ENCODE assay signal across 8 cellular contexts in genomic region chr6:155186052-155186658, GRCh38.
DNase-seq lines count a peak whose midpoint lies in the region; ATAC-seq and TF ChIP-seq lines count a peak whose summit lies in the region.

No MANE protein-coding gene starts in this region.

- peaks cover 2% of the 10 kb centered on the region for H3K27me3 Mint-ChIP-seq in activated naive CD8-positive, alpha-beta T cell treated with anti-CD3 and anti-CD28 coated beads, Interleukin-2, amount 10 ng/mL, durations not matched to agents 7 days and 5 days
- no peaks in the 10 kb centered on the region for H3K27me3 Mint-ChIP-seq in CD4-positive, alpha-beta T cell

- WGBS in sigmoid colon, 2 donors: 62 to 65% methylated on average over 6 of the region's 6 CpGs

- no peak overlapping the region for H3K27ac Mint-ChIP-seq in activated naive CD8-positive, alpha-beta T cell treated with anti-CD3 and anti-CD28 coated beads, Interleukin-2, amount 10 ng/mL, durations not matched to agents 7 days and 5 days
- no peak overlapping the region for H3K27ac Mint-ChIP-seq in CD4-positive, alpha-beta T cell

- TF ChIP-seq CTCF in GM12864 (IDR thresholded peaks at IDR 0.05; ENCODE audit: low read depth, low read length, missing control alignments): no peak
- no peak for TF ChIP-seq CTCF in OCI-LY1 (IDR thresholded peaks at IDR 0.05; ENCODE audit: low read length)
- no peak for TF ChIP-seq CTCF in sigmoid colon (IDR thresholded peaks at IDR 0.05)
- no peak for TF ChIP-seq CTCF in CD4-positive, alpha-beta T cell (IDR thresholded peaks at IDR 0.05)

- peak; percentile 58 for ATAC-seq in activated naive CD8-positive, alpha-beta T cell treated with anti-CD3 and anti-CD28 coated beads, Interleukin-2, amount 10 ng/mL, durations not matched to agents 7 days and 5 days (ENCODE audit: low read depth)
- ATAC-seq in CD4-positive, alpha-beta T cell (ENCODE audit: poor library complexity): no peak
- ATAC-seq in HG02642 (IDR thresholded peaks at IDR 0.05; ENCODE audit: poor library complexity, unreplicated experiment): no peak

- H3K36me3 ChIP-seq in OCI-LY1 (ENCODE audit: insufficient read depth, low read length): no peaks in the 10 kb centered on the region
- H3K36me3 ChIP-seq in sigmoid colon: no peaks in the 10 kb centered on the region
- no peaks in the 10 kb centered on the region for H3K36me3 ChIP-seq in Karpas-422 (ENCODE audit: insufficient read depth, low read length)

- CTCF ChIA-PET in CD4-positive, alpha-beta T cell (lab: Charles Lee): no interaction called here

- H4K20me1 ChIP-seq in OCI-LY1 (ENCODE audit: insufficient read depth, low read length) (no peaks in the 10 kb centered on the region), Karpas-422 (ENCODE audit: insufficient read depth, low read depth, low read length) (no peaks in the 10 kb centered on the region)

- TF ChIP-seq EP300 in sigmoid colon (IDR thresholded peaks at IDR 0.05): no peak

- TF ChIP-seq POLR2A in sigmoid colon (IDR thresholded peaks at IDR 0.05): no peak

- H3K9me3 Mint-ChIP-seq in activated naive CD8-positive, alpha-beta T cell treated with anti-CD3 and anti-CD28 coated beads, Interleukin-2, amount 10 ng/mL, durations not matched to agents 7 days and 5 days: no peaks in the 10 kb centered on the region
- no peaks in the 10 kb centered on the region for H3K9me3 Mint-ChIP-seq in CD4-positive, alpha-beta T cell

- H2AFZ ChIP-seq in OCI-LY1 (ENCODE audit: low read length): no peak overlapping the region
- no peak overlapping the region for H2AFZ ChIP-seq in Karpas-422 (ENCODE audit: low read length)

- H3K36me3 Mint-ChIP-seq in activated naive CD8-positive, alpha-beta T cell treated with anti-CD3 and anti-CD28 coated beads, Interleukin-2, amount 10 ng/mL, durations not matched to agents 7 days and 5 days: peaks cover 1% of the 10 kb centered on the region
- H3K36me3 Mint-ChIP-seq in CD4-positive, alpha-beta T cell (ENCODE audit: low read depth): no peaks in the 10 kb centered on the region

- peaks cover 12% of the 10 kb centered on the region for H3K4me1 Mint-ChIP-seq in activated naive CD8-positive, alpha-beta T cell treated with anti-CD3 and anti-CD28 coated beads, Interleukin-2, amount 10 ng/mL, durations not matched to agents 7 days and 5 days
- H3K4me1 Mint-ChIP-seq in CD4-positive, alpha-beta T cell (ENCODE audit: low read depth): peaks cover 20% of the 10 kb centered on the region

- POLR2A ChIA-PET in activated naive CD8-positive, alpha-beta T cell treated with anti-CD3 and anti-CD28 coated beads, Interleukin-2, amount 10 ng/mL, durations not matched to agents 7 days and 5 days (lab: Charles Lee): no interaction called here
- POLR2A ChIA-PET in CD4-positive, alpha-beta T cell (lab: Charles Lee): no interaction called here

- no peak overlapping the region for H3K4me3 Mint-ChIP-seq in activated naive CD8-positive, alpha-beta T cell treated with anti-CD3 and anti-CD28 coated beads, Interleukin-2, amount 10 ng/mL, durations not matched to agents 7 days and 5 days
- no peak overlapping the region for H3K4me3 Mint-ChIP-seq in CD4-positive, alpha-beta T cell

- no peak overlapping the region; the same call in 1 of the 2 replicates for H3K9ac ChIP-seq in OCI-LY1 (ENCODE audit: low read length)
- no peak overlapping the region for H3K9ac ChIP-seq in Karpas-422 (ENCODE audit: low read length)

- H3K4me2 ChIP-seq in OCI-LY1 (ENCODE audit: low read length) (no peak overlapping the region; the same call in 1 of the 2 replicates), Karpas-422 (ENCODE audit: low read depth, low read length, poor library complexity, severe bottlenecking) (no peak overlapping the region)

- no peaks in the 10 kb centered on the region for H3F3A ChIP-seq in OCI-LY1 (ENCODE audit: insufficient read depth, low read length)

- intact Hi-C loops in sigmoid colon (cut with DNase I): no loop called here
- intact Hi-C loops in CD4-positive, alpha-beta T cell (cut with DNase I, micrococcal nuclease): loop anchor here in 1 of 2 experiments (10.0 kb wide), 1 partner anchor 339 kb away; no protein-coding TSS in a partner anchor

- no peak for DNase-seq in GM12864 (ENCODE audit: low read depth)
- DNase-seq in activated naive CD8-positive, alpha-beta T cell treated with anti-CD3 and anti-CD28 coated beads, Interleukin-2, amount 10 ng/mL, durations not matched to agents 7 days and 5 days: no peak
- DNase-seq in sigmoid colon: no peak
- DNase-seq in CD4-positive, alpha-beta T cell: no peak
- DNase-seq in Karpas-422: no peak
- DNase-seq in NCI-H2196 treated with DMSO at 0.1 percent for 48 hours (lab: John Stamatoyannopoulos, UW; ENCODE audit: unreplicated experiment): no peak

- peak overlapping the region; percentile 78 for H3K4me3 ChIP-seq in GM12864 (ENCODE audit: low read depth, low read length)
- H3K4me3 ChIP-seq in OCI-LY1 (ENCODE audit: low read depth, low read length, poor library complexity, severe bottlenecking): no peak overlapping the region
- H3K4me3 ChIP-seq in sigmoid colon: no peak overlapping the region
- H3K4me3 ChIP-seq in Karpas-422 (ENCODE audit: low read length): no peak overlapping the region

- H3K79me2 ChIP-seq in OCI-LY1 (ENCODE audit: insufficient read depth, low read length): no peaks in the 10 kb centered on the region
- no peaks in the 10 kb centered on the region for H3K79me2 ChIP-seq in Karpas-422 (ENCODE audit: low read length)

- H3K4me1 ChIP-seq in OCI-LY1 (ENCODE audit: insufficient read depth, low read length, severe bottlenecking) (peaks cover 58% of the 10 kb centered on the region), sigmoid colon (peaks cover 0 to 66% (median 46%) of the 10 kb centered on the region in 4 donors), Karpas-422 (ENCODE audit: low read length) (peaks cover 5% of the 10 kb centered on the region)

- H3K9me2 ChIP-seq in OCI-LY1 (ENCODE audit: low read depth, low read length) (no peaks in the 10 kb centered on the region), Karpas-422 (replicated peaks; ENCODE audit: insufficient read depth, low read length) (no peaks in the 10 kb centered on the region)

- H3K27ac ChIP-seq in OCI-LY1 (ENCODE audit: low read depth, low read length, poor library complexity, severe bottlenecking) (peak overlapping the region; percentile 31), sigmoid colon (peak overlapping the region in 3 of 4 donors; percentile 20 to 85 (median 24)), Karpas-422 (ENCODE audit: low read length) (no peak overlapping the region)
- no peak overlapping the region for H3K27ac ChIP-seq in CD4-positive, alpha-beta T cell (ENCODE audit: low read depth, low read length)

- no peaks in the 10 kb centered on the region for H3K27me3 ChIP-seq in OCI-LY1 (ENCODE audit: insufficient read depth, low read length)
- H3K27me3 ChIP-seq in sigmoid colon: no peaks in the 10 kb centered on the region
- H3K27me3 ChIP-seq in CD4-positive, alpha-beta T cell (ENCODE audit: control insufficient read depth, insufficient read depth, low read length): no peaks in the 10 kb centered on the region
- no peaks in the 10 kb centered on the region for H3K27me3 ChIP-seq in Karpas-422 (ENCODE audit: low read length)

- no peaks in the 10 kb centered on the region for H3K9me3 ChIP-seq in OCI-LY1 (ENCODE audit: low read length)
- no peaks in the 10 kb centered on the region for H3K9me3 ChIP-seq in sigmoid colon
- no peaks in the 10 kb centered on the region for H3K9me3 ChIP-seq in CD4-positive, alpha-beta T cell (ENCODE audit: control insufficient read depth, low read length)
- H3K9me3 ChIP-seq in Karpas-422 (ENCODE audit: low read length): no peaks in the 10 kb centered on the region

Comparison
In these comparisons a context has a peak if more than half of its experiments do, and no peak if none do; other contexts are left out.
1. H3K27ac ChIP-seq: peak in OCI-LY1 (single experiment) and sigmoid colon (3 of 4); none in CD4-positive, alpha-beta T cell (single experiment) and Karpas-422 (single experiment).